ENCODE assay signal across 21 cellular contexts in the genomic region with DNA sequence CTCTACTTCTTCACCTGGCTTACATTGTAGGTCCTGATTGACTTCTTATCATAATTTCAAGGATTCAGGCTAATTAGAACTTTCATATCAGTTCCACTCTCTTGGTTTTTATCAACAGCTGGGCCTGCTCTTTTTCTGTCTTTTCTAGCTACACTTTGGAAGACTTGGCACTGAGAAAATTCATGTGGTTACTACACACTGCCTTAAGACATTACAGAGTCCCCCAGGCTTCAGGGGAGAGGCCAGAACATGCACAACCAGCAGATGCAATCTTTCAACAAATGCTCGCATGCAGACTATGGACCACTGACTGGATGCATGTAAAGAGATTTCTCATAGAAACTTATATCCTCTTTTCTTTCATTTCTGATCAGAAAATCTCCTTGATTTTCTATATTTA.
"Had no signal": no experiment of that assay in that cellular context is flagged by ENCODE, and none has a peak within 500 bp of the region (broad histone marks: within the 10 kb centered on the region; RNA-seq: fewer than 3 reads in every experiment).

No MANE protein-coding gene starts in this region.

- H3K9me3 Mint-ChIP-seq: IgD-negative memory B cell had no signal

- H3K4me3 Mint-ChIP-seq: IgD-negative memory B cell had no signal

- H3K36me3 Mint-ChIP-seq: IgD-negative memory B cell had no signal

- H3K27ac ChIP-seq: KMS-11, SJCRH30, SK-N-MC had no signal

- H3K36me3 ChIP-seq: SJCRH30 had no signal

- H3K4me1 Mint-ChIP-seq: IgD-negative memory B cell had no signal

- H3K9ac ChIP-seq: KMS-11 had no signal

- H3K9me3 ChIP-seq: SJCRH30 had no signal

- DNase-seq: Kasumi-1, MM.1S, NCI-H1092 treated with DMSO at 0.1 percent for 48 hours, NCI-H1436, NCI-H187, NCI-H2029, NCI-H2081 treated with DMSO at 0.1 percent for 48 hours, NCI-H2171, NCI-H226, NCI-H446, NCI-H510A, NCI-H524 treated with DMSO at 0.1 percent for 48 hours, NCI-H69, NCI-H774, RPMI8226, SHP77 treated with DMSO at 0.1 percent for 48 hours, SJCRH30 had no signal

- H3K27me3 ChIP-seq: SJCRH30 had no signal

- H3K27ac Mint-ChIP-seq: IgD-negative memory B cell had no signal

- H3K4me1 ChIP-seq: SJCRH30 had no signal

- ATAC-seq: K562 had no signal

- H3K4me3 ChIP-seq: K562, SJCRH30, SK-N-MC had no signal
